Comparison of ENCODE assay signal across 1 cellular context in the genomic region with DNA sequence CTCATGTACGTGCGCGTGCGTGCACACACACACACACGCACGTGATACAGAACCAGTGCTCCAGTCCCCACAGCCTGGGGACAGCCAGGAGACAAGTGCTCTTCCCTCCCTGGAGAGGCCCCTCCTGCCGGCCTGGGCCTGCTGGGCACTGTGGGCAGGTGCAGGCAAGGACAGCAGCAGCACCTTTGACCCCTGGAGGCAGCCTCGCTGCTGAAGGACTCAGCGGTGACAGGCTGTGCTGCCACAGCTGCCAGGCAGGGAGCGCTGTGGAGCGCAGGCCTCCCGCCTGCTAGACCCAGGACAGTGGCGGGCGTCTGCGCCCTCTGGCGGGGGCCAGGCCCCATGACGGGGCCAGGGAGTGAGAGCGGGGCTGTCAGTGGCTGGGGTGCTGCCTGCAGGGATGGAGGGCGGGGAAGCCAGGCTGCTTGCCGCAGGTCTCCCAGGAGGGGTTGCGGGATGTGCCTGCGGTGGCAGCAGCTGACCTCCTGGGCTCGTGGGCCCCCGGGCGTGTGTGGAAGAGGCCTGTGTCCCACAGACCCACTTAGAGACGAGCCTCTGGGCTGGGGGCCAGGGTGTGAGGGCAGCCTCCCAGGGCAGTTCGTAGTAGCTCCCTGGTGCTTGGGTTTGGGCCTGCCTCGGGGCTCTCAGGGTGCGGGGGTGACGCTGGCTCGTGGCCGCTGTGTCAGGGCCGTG.
TF ChIP-seq lines count a peak whose summit lies in the region.

No MANE protein-coding gene starts in this region.

TF ChIP-seq in K562, 482 proteins besides CTCF, POLR2A, EP300 and RAD21 (continued from another document and continues in another):
- no peak for TF ChIP-seq CAMTA2 (CRISPR knock-in tag; conservative IDR thresholded peaks at IDR 0.05)
- TF ChIP-seq, protein P1, sequence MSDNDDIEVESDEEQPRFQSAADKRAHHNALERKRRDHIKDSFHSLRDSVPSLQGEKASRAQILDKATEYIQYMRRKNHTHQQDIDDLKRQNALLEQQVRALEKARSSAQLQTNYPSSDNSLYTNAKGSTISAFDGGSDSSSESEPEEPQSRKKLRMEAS (CRISPR knock-in tag; IDR thresholded peaks at IDR 0.05), result peak; percentile 83
- TF ChIP-seq, protein P2, sequence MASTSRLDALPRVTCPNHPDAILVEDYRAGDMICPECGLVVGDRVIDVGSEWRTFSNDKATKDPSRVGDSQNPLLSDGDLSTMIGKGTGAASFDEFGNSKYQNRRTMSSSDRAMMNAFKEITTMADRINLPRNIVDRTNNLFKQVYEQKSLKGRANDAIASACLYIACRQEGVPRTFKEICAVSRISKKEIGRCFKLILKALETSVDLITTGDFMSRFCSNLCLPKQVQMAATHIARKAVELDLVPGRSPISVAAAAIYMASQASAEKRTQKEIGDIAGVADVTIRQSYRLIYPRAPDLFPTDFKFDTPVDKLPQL (IDR thresholded peaks at IDR 0.05; ENCODE audit: extremely low read depth, insufficient read length), result no peak
- TF ChIP-seq MCM2 (IDR thresholded peaks at IDR 0.05; ENCODE audit: low read depth), result no peak
- no peak for TF ChIP-seq ZZZ3 (IDR thresholded peaks at IDR 0.05)
- TF ChIP-seq BCL6 (CRISPR knock-in tag; IDR thresholded peaks at IDR 0.05), result no peak
- TF ChIP-seq ZNF512 (tag; IDR thresholded peaks at IDR 0.05), result no peak
- TF ChIP-seq, protein P3, sequence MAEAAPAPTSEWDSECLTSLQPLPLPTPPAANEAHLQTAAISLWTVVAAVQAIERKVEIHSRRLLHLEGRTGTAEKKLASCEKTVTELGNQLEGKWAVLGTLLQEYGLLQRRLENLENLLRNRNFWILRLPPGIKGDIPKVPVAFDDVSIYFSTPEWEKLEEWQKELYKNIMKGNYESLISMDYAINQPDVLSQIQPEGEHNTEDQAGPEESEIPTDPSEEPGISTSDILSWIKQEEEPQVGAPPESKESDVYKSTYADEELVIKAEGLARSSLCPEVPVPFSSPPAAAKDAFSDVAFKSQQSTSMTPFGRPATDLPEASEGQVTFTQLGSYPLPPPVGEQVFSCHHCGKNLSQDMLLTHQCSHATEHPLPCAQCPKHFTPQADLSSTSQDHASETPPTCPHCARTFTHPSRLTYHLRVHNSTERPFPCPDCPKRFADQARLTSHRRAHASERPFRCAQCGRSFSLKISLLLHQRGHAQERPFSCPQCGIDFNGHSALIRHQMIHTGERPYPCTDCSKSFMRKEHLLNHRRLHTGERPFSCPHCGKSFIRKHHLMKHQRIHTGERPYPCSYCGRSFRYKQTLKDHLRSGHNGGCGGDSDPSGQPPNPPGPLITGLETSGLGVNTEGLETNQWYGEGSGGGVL (CRISPR knock-in tag; IDR thresholded peaks at IDR 0.05), result no peak
- peak; percentile 76 for TF ChIP-seq JUND (IDR thresholded peaks at IDR 0.05; ENCODE audit: borderline replicate concordance, low read depth, low read length)
- TF ChIP-seq JUND (tag; IDR thresholded peaks at IDR 0.05; ENCODE audit: borderline replicate concordance, low read depth, low read length), result peak; percentile 23; the same call in 1 of the 3 replicates
- TF ChIP-seq, protein P4, sequence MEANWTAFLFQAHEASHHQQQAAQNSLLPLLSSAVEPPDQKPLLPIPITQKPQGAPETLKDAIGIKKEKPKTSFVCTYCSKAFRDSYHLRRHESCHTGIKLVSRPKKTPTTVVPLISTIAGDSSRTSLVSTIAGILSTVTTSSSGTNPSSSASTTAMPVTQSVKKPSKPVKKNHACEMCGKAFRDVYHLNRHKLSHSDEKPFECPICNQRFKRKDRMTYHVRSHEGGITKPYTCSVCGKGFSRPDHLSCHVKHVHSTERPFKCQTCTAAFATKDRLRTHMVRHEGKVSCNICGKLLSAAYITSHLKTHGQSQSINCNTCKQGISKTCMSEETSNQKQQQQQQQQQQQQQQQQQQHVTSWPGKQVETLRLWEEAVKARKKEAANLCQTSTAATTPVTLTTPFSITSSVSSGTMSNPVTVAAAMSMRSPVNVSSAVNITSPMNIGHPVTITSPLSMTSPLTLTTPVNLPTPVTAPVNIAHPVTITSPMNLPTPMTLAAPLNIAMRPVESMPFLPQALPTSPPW (CRISPR knock-in tag; IDR thresholded peaks at IDR 0.05), result peak; percentile 64
- no peak for TF ChIP-seq CBX2 (IDR thresholded peaks at IDR 0.05; ENCODE audit: insufficient read depth, low read length, poor library complexity, severe bottlenecking)
- TF ChIP-seq ZNF347 (CRISPR knock-in tag; IDR thresholded peaks at IDR 0.05; ENCODE audit: low read depth), result no peak
- no peak for TF ChIP-seq BDP1 (IDR thresholded peaks at IDR 0.05; ENCODE audit: insufficient read depth, insufficient read length)
- no peak for TF ChIP-seq ATF4 (CRISPR knock-in tag; IDR thresholded peaks at IDR 0.05)
- no peak for TF ChIP-seq JUNB (CRISPR knock-in tag; conservative IDR thresholded peaks at IDR 0.05)
- TF ChIP-seq ZNF766 (CRISPR knock-in tag; conservative IDR thresholded peaks at IDR 0.05), result no peak
- TF ChIP-seq ZKSCAN3 (CRISPR knock-in tag; IDR thresholded peaks at IDR 0.05), result no peak
- no peak for TF ChIP-seq SMARCE1 (IDR thresholded peaks at IDR 0.05)
- TF ChIP-seq NR0B1 (IDR thresholded peaks at IDR 0.05; ENCODE audit: partially characterized antibody), result no peak
- no peak; the same call in 1 of the 2 replicates for TF ChIP-seq DPF2 (IDR thresholded peaks at IDR 0.05)
- no peak for TF ChIP-seq HDAC3 (IDR thresholded peaks at IDR 0.05; ENCODE audit: borderline replicate concordance, partially characterized antibody)
- TF ChIP-seq ZNF121 (CRISPR knock-in tag; conservative IDR thresholded peaks at IDR 0.05), result no peak
- TF ChIP-seq ZNF444 (CRISPR knock-in tag; IDR thresholded peaks at IDR 0.05), result no peak
- TF ChIP-seq EGR1 (conservative IDR thresholded peaks at IDR 0.05), result no peak
- TF ChIP-seq CCAR2 (IDR thresholded peaks at IDR 0.05; ENCODE audit: low read depth, low read length), result no peak
- no peak for TF ChIP-seq LARP7 (IDR thresholded peaks at IDR 0.05)
- no peak for TF ChIP-seq POLR2B (IDR thresholded peaks at IDR 0.05; ENCODE audit: low read depth, partially characterized antibody)
- no peak for TF ChIP-seq SIX5 (IDR thresholded peaks at IDR 0.05; ENCODE audit: borderline replicate concordance in 1 of 2, insufficient read depth in 1 of 2, low read depth in 1 of 2, low read length in 2 of 2)
- no peak for TF ChIP-seq ARHGAP35 (IDR thresholded peaks at IDR 0.05; ENCODE audit: partially characterized antibody)
- TF ChIP-seq NCOR1 (IDR thresholded peaks at IDR 0.05), result no peak
- no peak for TF ChIP-seq NCOA4 (IDR thresholded peaks at IDR 0.05; ENCODE audit: partially characterized antibody)
- TF ChIP-seq ZNF445 (CRISPR knock-in tag; IDR thresholded peaks at IDR 0.05; ENCODE audit: low read depth), result no peak
- TF ChIP-seq NCOA6 (IDR thresholded peaks at IDR 0.05), result no peak
- TF ChIP-seq RFX7 (CRISPR knock-in tag; IDR thresholded peaks at IDR 0.05), result no peak
- TF ChIP-seq, protein P5, sequence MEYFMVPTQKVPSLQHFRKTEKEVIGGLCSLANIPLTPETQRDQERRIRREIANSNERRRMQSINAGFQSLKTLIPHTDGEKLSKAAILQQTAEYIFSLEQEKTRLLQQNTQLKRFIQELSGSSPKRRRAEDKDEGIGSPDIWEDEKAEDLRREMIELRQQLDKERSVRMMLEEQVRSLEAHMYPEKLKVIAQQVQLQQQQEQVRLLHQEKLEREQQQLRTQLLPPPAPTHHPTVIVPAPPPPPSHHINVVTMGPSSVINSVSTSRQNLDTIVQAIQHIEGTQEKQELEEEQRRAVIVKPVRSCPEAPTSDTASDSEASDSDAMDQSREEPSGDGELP (CRISPR knock-in tag; IDR thresholded peaks at IDR 0.05; ENCODE audit: borderline replicate concordance), result peak; percentile 96
- TF ChIP-seq BHLHE40 (IDR thresholded peaks at IDR 0.05; ENCODE audit: low read length), result peak; percentile 69
- no peak for TF ChIP-seq SRSF7 (optimal IDR thresholded peaks at IDR 0.05; ENCODE audit: low read depth, low read length)
- no peak for TF ChIP-seq ZNF165 (CRISPR knock-in tag; IDR thresholded peaks at IDR 0.05; ENCODE audit: borderline replicate concordance)
- peak; percentile 91 for TF ChIP-seq FIP1L1 (IDR thresholded peaks at IDR 0.05; ENCODE audit: low read depth, low read length, poor library complexity, severe bottlenecking)
- TF ChIP-seq ZNF408 (CRISPR knock-in tag; IDR thresholded peaks at IDR 0.05; ENCODE audit: low read depth), result no peak
- TF ChIP-seq CHD4 (IDR thresholded peaks at IDR 0.05; ENCODE audit: insufficient read depth, insufficient replicate concordance, low read depth, low read length, poor library complexity, severe bottlenecking), result no peak
- TF ChIP-seq, protein P6, sequence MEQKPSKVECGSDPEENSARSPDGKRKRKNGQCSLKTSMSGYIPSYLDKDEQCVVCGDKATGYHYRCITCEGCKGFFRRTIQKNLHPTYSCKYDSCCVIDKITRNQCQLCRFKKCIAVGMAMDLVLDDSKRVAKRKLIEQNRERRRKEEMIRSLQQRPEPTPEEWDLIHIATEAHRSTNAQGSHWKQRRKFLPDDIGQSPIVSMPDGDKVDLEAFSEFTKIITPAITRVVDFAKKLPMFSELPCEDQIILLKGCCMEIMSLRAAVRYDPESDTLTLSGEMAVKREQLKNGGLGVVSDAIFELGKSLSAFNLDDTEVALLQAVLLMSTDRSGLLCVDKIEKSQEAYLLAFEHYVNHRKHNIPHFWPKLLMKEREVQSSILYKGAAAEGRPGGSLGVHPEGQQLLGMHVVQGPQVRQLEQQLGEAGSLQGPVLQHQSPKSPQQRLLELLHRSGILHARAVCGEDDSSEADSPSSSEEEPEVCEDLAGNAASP (IDR thresholded peaks at IDR 0.05), result no peak
- no peak for TF ChIP-seq FOXJ3 (CRISPR knock-in tag; IDR thresholded peaks at IDR 0.05)
- no peak for TF ChIP-seq TGIF2 (CRISPR knock-in tag; IDR thresholded peaks at IDR 0.05)
- TF ChIP-seq CSDE1 (IDR thresholded peaks at IDR 0.05), result no peak
- TF ChIP-seq TAF15 (IDR thresholded peaks at IDR 0.05; ENCODE audit: low read depth, low read length), result no peak
- no peak for TF ChIP-seq ZSCAN32 (CRISPR knock-in tag; IDR thresholded peaks at IDR 0.05)
- TF ChIP-seq SMAD1 (IDR thresholded peaks at IDR 0.05; ENCODE audit: low read depth, low read length, partially characterized antibody), result peak; percentile 32
- TF ChIP-seq ZBTB33 (CRISPR knock-in tag; IDR thresholded peaks at IDR 0.05), result peak; percentile 99
- no peak for TF ChIP-seq TCFL5 (CRISPR knock-in tag; conservative IDR thresholded peaks at IDR 0.05)
- TF ChIP-seq WHSC1 (IDR thresholded peaks at IDR 0.05; ENCODE audit: low read length), result no peak
- TF ChIP-seq DIDO1 (tag; IDR thresholded peaks at IDR 0.05; ENCODE audit: low read depth), result no peak
- TF ChIP-seq NFE2 (IDR thresholded peaks at IDR 0.05; ENCODE audit: low read depth), result no peak
- no peak for TF ChIP-seq SP2 (IDR thresholded peaks at IDR 0.05; ENCODE audit: extremely low read depth, low read depth, low read length, poor library complexity, severe bottlenecking)
- TF ChIP-seq NFATC3 (IDR thresholded peaks at IDR 0.05), result no peak
- no peak for TF ChIP-seq ETV6 (IDR thresholded peaks at IDR 0.05; ENCODE audit: borderline replicate concordance in 1 of 2, low read depth in 2 of 2, low read length in 1 of 2)
- TF ChIP-seq ETV6 (CRISPR knock-in tag; IDR thresholded peaks at IDR 0.05; ENCODE audit: borderline replicate concordance), result no peak
- TF ChIP-seq STAG1 (CRISPR knock-in tag; IDR thresholded peaks at IDR 0.05; ENCODE audit: borderline replicate concordance), result peak; percentile 94
- TF ChIP-seq SREBF2 (CRISPR knock-in tag; IDR thresholded peaks at IDR 0.05), result no peak
- no peak for TF ChIP-seq POLR2H (tag; IDR thresholded peaks at IDR 0.05; ENCODE audit: low read depth)
- TF ChIP-seq ZNF133 (CRISPR knock-in tag; IDR thresholded peaks at IDR 0.05), result no peak
- no peak for TF ChIP-seq KAT8 (IDR thresholded peaks at IDR 0.05; ENCODE audit: low read depth)
- 0 out of 2 replicates have a peak, but pooled peaks have one; percentile 13 for TF ChIP-seq TEAD4 (IDR thresholded peaks at IDR 0.05; ENCODE audit: low read length)
- TF ChIP-seq TEAD4 (CRISPR knock-in tag; IDR thresholded peaks at IDR 0.05; ENCODE audit: borderline replicate concordance), result no peak
- TF ChIP-seq ZC3H4 (CRISPR knock-in tag; IDR thresholded peaks at IDR 0.05; ENCODE audit: borderline replicate concordance), result no peak
